In genomic region chr2:26073830-26074229, GRCh38 we compare ENCODE assay signal across 2 cellular contexts.
TF ChIP-seq lines count a peak whose summit lies in the region.

No MANE protein-coding gene starts in this region.

TF ChIP-seq in GM12878, 131 proteins besides CTCF, POLR2A, EP300 and RAD21:
- TF ChIP-seq POLR2AphosphoS5 (IDR thresholded peaks at IDR 0.05; ENCODE audit: low read length) (no peak), NFXL1 (IDR thresholded peaks at IDR 0.05; ENCODE audit: borderline replicate concordance) (no peak), MYB (IDR thresholded peaks at IDR 0.05; ENCODE audit: borderline replicate concordance, low read depth, low read length) (no peak), STAT1 (conservative IDR thresholded peaks at IDR 0.05) (no peak), TCF7 (IDR thresholded peaks at IDR 0.05; ENCODE audit: borderline replicate concordance) (no peak), IKZF2 (IDR thresholded peaks at IDR 0.05) (no peak), SREBF1 (IDR thresholded peaks at IDR 0.05; ENCODE audit: low read length) (no peak), BCL3 (IDR thresholded peaks at IDR 0.05; ENCODE audit: borderline replicate concordance, insufficient read depth, low read depth, low read length, poor library complexity, severe bottlenecking) (no peak), CEBPB (IDR thresholded peaks at IDR 0.05; ENCODE audit: borderline replicate concordance in 1 of 2, low read depth in 2 of 2, low read length in 2 of 2) (no peak), TBL1XR1 (IDR thresholded peaks at IDR 0.05; ENCODE audit: low read depth, low read length) (no peak)
- TF ChIP-seq, protein P1, sequence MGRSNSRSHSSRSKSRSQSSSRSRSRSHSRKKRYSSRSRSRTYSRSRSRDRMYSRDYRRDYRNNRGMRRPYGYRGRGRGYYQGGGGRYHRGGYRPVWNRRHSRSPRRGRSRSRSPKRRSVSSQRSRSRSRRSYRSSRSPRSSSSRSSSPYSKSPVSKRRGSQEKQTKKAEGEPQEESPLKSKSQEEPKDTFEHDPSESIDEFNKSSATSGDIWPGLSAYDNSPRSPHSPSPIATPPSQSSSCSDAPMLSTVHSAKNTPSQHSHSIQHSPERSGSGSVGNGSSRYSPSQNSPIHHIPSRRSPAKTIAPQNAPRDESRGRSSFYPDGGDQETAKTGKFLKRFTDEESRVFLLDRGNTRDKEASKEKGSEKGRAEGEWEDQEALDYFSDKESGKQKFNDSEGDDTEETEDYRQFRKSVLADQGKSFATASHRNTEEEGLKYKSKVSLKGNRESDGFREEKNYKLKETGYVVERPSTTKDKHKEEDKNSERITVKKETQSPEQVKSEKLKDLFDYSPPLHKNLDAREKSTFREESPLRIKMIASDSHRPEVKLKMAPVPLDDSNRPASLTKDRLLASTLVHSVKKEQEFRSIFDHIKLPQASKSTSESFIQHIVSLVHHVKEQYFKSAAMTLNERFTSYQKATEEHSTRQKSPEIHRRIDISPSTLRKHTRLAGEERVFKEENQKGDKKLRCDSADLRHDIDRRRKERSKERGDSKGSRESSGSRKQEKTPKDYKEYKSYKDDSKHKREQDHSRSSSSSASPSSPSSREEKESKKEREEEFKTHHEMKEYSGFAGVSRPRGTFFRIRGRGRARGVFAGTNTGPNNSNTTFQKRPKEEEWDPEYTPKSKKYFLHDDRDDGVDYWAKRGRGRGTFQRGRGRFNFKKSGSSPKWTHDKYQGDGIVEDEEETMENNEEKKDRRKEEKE (IDR thresholded peaks at IDR 0.05) = no peak
- TF ChIP-seq, protein P2, sequence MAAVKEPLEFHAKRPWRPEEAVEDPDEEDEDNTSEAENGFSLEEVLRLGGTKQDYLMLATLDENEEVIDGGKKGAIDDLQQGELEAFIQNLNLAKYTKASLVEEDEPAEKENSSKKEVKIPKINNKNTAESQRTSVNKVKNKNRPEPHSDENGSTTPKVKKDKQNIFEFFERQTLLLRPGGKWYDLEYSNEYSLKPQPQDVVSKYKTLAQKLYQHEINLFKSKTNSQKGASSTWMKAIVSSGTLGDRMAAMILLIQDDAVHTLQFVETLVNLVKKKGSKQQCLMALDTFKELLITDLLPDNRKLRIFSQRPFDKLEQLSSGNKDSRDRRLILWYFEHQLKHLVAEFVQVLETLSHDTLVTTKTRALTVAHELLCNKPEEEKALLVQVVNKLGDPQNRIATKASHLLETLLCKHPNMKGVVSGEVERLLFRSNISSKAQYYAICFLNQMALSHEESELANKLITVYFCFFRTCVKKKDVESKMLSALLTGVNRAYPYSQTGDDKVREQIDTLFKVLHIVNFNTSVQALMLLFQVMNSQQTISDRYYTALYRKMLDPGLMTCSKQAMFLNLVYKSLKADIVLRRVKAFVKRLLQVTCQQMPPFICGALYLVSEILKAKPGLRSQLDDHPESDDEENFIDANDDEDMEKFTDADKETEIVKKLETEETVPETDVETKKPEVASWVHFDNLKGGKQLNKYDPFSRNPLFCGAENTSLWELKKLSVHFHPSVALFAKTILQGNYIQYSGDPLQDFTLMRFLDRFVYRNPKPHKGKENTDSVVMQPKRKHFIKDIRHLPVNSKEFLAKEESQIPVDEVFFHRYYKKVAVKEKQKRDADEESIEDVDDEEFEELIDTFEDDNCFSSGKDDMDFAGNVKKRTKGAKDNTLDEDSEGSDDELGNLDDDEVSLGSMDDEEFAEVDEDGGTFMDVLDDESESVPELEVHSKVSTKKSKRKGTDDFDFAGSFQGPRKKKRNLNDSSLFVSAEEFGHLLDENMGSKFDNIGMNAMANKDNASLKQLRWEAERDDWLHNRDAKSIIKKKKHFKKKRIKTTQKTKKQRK (IDR thresholded peaks at IDR 0.05; ENCODE audit: low read depth, low read length) = no peak
- TF ChIP-seq, protein P3, sequence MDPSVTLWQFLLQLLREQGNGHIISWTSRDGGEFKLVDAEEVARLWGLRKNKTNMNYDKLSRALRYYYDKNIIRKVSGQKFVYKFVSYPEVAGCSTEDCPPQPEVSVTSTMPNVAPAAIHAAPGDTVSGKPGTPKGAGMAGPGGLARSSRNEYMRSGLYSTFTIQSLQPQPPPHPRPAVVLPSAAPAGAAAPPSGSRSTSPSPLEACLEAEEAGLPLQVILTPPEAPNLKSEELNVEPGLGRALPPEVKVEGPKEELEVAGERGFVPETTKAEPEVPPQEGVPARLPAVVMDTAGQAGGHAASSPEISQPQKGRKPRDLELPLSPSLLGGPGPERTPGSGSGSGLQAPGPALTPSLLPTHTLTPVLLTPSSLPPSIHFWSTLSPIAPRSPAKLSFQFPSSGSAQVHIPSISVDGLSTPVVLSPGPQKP (IDR thresholded peaks at IDR 0.05; ENCODE audit: low read depth, low read length) = no peak

TF ChIP-seq in HepG2, 621 proteins besides CTCF, POLR2A, EP300 and RAD21:
- TF ChIP-seq, protein P4, sequence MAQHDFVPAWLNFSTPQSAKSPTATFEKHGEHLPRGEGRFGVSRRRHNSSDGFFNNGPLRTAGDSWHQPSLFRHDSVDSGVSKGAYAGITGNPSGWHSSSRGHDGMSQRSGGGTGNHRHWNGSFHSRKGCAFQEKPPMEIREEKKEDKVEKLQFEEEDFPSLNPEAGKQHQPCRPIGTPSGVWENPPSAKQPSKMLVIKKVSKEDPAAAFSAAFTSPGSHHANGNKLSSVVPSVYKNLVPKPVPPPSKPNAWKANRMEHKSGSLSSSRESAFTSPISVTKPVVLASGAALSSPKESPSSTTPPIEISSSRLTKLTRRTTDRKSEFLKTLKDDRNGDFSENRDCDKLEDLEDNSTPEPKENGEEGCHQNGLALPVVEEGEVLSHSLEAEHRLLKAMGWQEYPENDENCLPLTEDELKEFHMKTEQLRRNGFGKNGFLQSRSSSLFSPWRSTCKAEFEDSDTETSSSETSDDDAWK (CRISPR knock-in tag; IDR thresholded peaks at IDR 0.05) = no peak
- TF ChIP-seq CREM (IDR thresholded peaks at IDR 0.05) = 0 out of 2 replicates have a peak, but pooled peaks have one; percentile 11
- TF ChIP-seq CREM (CRISPR knock-in tag; IDR thresholded peaks at IDR 0.05) = no peak
- no peak for TF ChIP-seq SETDB1 (CRISPR knock-in tag; IDR thresholded peaks at IDR 0.05; ENCODE audit: borderline replicate concordance)
- TF ChIP-seq ZNF639 (CRISPR knock-in tag; conservative IDR thresholded peaks at IDR 0.05) = no peak
- no peak for TF ChIP-seq ZNF121 (CRISPR knock-in tag; IDR thresholded peaks at IDR 0.05)
- TF ChIP-seq, protein P5, sequence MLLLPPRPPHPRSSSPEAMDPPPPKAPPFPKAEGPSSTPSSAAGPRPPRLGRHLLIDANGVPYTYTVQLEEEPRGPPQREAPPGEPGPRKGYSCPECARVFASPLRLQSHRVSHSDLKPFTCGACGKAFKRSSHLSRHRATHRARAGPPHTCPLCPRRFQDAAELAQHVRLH (CRISPR knock-in tag; IDR thresholded peaks at IDR 0.05; ENCODE audit: borderline replicate concordance, low read depth) = no peak
- TF ChIP-seq PAXIP1 (CRISPR knock-in tag; conservative IDR thresholded peaks at IDR 0.05) = 0 out of 2 replicates have a peak, but pooled peaks have one; percentile 9
- TF ChIP-seq ZNF543 (CRISPR knock-in tag; IDR thresholded peaks at IDR 0.05) = no peak
- TF ChIP-seq CREB1 (IDR thresholded peaks at IDR 0.05) = no peak
- TF ChIP-seq CREB1 (CRISPR knock-in tag; IDR thresholded peaks at IDR 0.05) = peak; percentile 31; the same call in 1 of the 2 replicates
- peak in 1 of 2 experiments; percentile 23; a peak in 1 of 4 replicates for TF ChIP-seq MAFK (conservative IDR thresholded peaks at IDR 0.05 in 1 of 2, IDR thresholded peaks at IDR 0.05 in 1 of 2; ENCODE audit: low read length in 2 of 2)
